Comparison of ENCODE assay signal across 16 cellular contexts in the genomic region with DNA sequence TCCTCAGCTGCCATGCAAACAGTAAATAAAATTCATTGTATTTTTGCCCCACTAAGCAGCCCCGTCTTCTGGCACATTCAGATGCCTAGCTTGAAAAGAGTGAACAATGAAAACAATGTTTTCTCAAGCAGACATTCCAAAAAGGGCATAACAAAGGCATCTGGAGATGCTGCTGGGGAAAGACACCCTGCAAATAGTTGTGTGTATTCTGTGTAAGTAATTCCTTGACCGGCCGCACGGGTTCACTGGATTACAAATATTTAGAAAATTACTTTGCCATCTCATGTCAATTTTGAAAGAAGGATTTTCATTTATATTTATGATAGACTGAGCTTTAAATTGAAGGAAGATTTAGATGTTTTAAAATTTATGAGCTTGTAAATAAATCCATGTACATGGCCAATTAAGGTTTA.
DNase-seq lines count a peak whose midpoint lies in the region; ATAC-seq and TF ChIP-seq lines count a peak whose summit lies in the region.
"Had no signal": no experiment of that assay in that cellular context is flagged by ENCODE, and none has a peak within 500 bp of the region (broad histone marks: within the 10 kb centered on the region; RNA-seq: fewer than 3 reads in every experiment).

No MANE protein-coding gene starts in this region.

- ATAC-seq in CD4-positive, alpha-beta T cell (ENCODE audit: poor library complexity), result no peak
- no peak for ATAC-seq in GM18498 (IDR thresholded peaks at IDR 0.05; ENCODE audit: unreplicated experiment)
- ATAC-seq: activated naive CD4-positive, alpha-beta T cell treated with anti-CD3 and anti-CD28 coated beads, Interleukin-2, amount 50 U/mL, for 72 hours; GM12878 had no signal

- no peak for TF ChIP-seq CTCF in CD4-positive, alpha-beta T cell (IDR thresholded peaks at IDR 0.05)
- no peak for TF ChIP-seq CTCF in osteoblast (IDR thresholded peaks at IDR 0.05; ENCODE audit: extremely low read depth, low read depth, low read length)

- H3K23ac ChIP-seq in neuronal stem cell (ENCODE audit: low read depth, low read length, poor library complexity), result no peak overlapping the region

- CTCF ChIA-PET in CD4-positive, alpha-beta T cell (lab: Charles Lee), result interaction anchor here (1.0 to 1.2 kb wide), 2 partner anchors 12 to 81 kb away, joined by 3 to 5 read pairs; no protein-coding TSS in a partner anchor

- no peak overlapping the region for H2AK5ac ChIP-seq in neuronal stem cell (ENCODE audit: low read depth, low read length)

- no peak overlapping the region for H3K18ac ChIP-seq in neuronal stem cell (ENCODE audit: low read length)

- POLR2A ChIA-PET in CD4-positive, alpha-beta T cell (lab: Charles Lee), result no interaction called here

- H3K4ac ChIP-seq in neuronal stem cell (ENCODE audit: low read length), result no peak overlapping the region

- H3K79me1 ChIP-seq in neuronal stem cell (ENCODE audit: low read depth, low read length), result peaks cover 2% of the 10 kb centered on the region

- no peak overlapping the region for H4K8ac ChIP-seq in neuronal stem cell (ENCODE audit: low read depth, low read length)

- no peak overlapping the region for H3K4me2 ChIP-seq in neuronal stem cell (ENCODE audit: insufficient read depth, low read length, poor library complexity, severe bottlenecking)
- H3K4me2 ChIP-seq in osteoblast (ENCODE audit: insufficient read depth, low read length), result no peak overlapping the region

- intact Hi-C loops in CD4-positive, alpha-beta T cell (cut with DNase I, micrococcal nuclease), result loop anchor here in 1 of 2 experiments (2.0 kb wide), 1 partner anchor 75 kb away; no protein-coding TSS in a partner anchor

- no peak overlapping the region for H3K14ac ChIP-seq in neuronal stem cell (ENCODE audit: low read length)

- no peaks in the 10 kb centered on the region for H3K9me3 ChIP-seq in CD4-positive, alpha-beta T cell (ENCODE audit: control insufficient read depth, low read length)
- H3K9me3 ChIP-seq in SJSA1 (replicated peaks) (no peaks in the 10 kb centered on the region), neuronal stem cell (replicated peaks in 1 of 2; ENCODE audit: control insufficient read depth in 2 of 2, insufficient read depth in 1 of 2, low read depth in 1 of 2, low read length in 2 of 2) (no peaks in the 10 kb centered on the region), osteoblast (ENCODE audit: low read depth, low read length) (no peaks in the 10 kb centered on the region)
- H3K9me3 ChIP-seq: SJCRH30, upper lobe of left lung had no signal

- WGBS in neuronal stem cell (ENCODE audit: extremely low coverage in 2 of 2, insufficient read length in 2 of 2, insufficient replicate concordance in 1 of 2), 2 donors, result no CpG with 5 or more reads among the region's 4 CpGs

- no peak overlapping the region for H3K4me3 Mint-ChIP-seq in CD4-positive, alpha-beta T cell

- peaks cover 52% of the 10 kb centered on the region for H3K4me1 ChIP-seq in SJSA1 (replicated peaks)
- H3K4me1 ChIP-seq in neuronal stem cell (ENCODE audit: control insufficient read depth in 2 of 2, insufficient read depth in 1 of 2, low read depth in 1 of 2, low read length in 2 of 2), result peaks cover 24 to 54% of the 10 kb centered on the region in 2 donors
- peaks cover 29% of the 10 kb centered on the region for H3K4me1 ChIP-seq in osteoblast (ENCODE audit: insufficient read depth, low read length)

- no peak for DNase-seq in CD4-positive, alpha-beta T cell
- DNase-seq in SJSA1 (ENCODE audit: low read depth in 1 of 2, low spot score in 2 of 2) (peak; percentile 54 to 58), globus pallidus (ENCODE audit: low spot score) (peak; percentile 65), neuronal stem cell (ENCODE audit: low spot score) (peak; percentile 70), osteoblast (ENCODE audit: insufficient read length, low spot score, missing footprints) (no peak), NCI-H82 treated with DMSO at 0.1 percent for 48 hours (lab: John Stamatoyannopoulos, UW; ENCODE audit: unreplicated experiment) (no peak), middle frontal gyrus (ENCODE audit: extremely low spot score, low spot score) (no peak)
- DNase-seq: DMS79; NCI-H2081; stimulated activated CD8-positive, alpha-beta memory T cell treated with anti-CD3 and anti-CD28 coated beads, Interleukin-4, amount 100 ng/mL, for 48 hours; upper lobe of left lung had no signal

- no peaks in the 10 kb centered on the region for H3K27me3 ChIP-seq in CD4-positive, alpha-beta T cell (ENCODE audit: control insufficient read depth, insufficient read depth, low read length)
- H3K27me3 ChIP-seq in SJSA1 (replicated peaks) (no peaks in the 10 kb centered on the region), neuronal stem cell (ENCODE audit: control insufficient read depth in 3 of 3, insufficient read depth in 3 of 3, low read depth in 1 of 3, low read length in 3 of 3) (no peaks in the 10 kb centered on the region), osteoblast (ENCODE audit: insufficient read depth, low read length) (no peaks in the 10 kb centered on the region)
- H3K27me3 ChIP-seq: SJCRH30, upper lobe of left lung had no signal

- H2BK5ac ChIP-seq in neuronal stem cell (ENCODE audit: low read length), result no peak overlapping the region

- H4K91ac ChIP-seq in neuronal stem cell (ENCODE audit: low read depth, low read length, poor library complexity), result no peak overlapping the region

- no peaks in the 10 kb centered on the region for H3K27me3 Mint-ChIP-seq in CD4-positive, alpha-beta T cell

- no peak overlapping the region for H3K27ac ChIP-seq in CD4-positive, alpha-beta T cell (ENCODE audit: low read depth, low read length)
- H3K27ac ChIP-seq in SJSA1 (peak overlapping the region; percentile 17), neuronal stem cell (replicated peaks; ENCODE audit: low read length) (no peak overlapping the region), osteoblast (ENCODE audit: low read depth, low read length) (no peak overlapping the region)
- H3K27ac ChIP-seq: SJCRH30 had no signal

- peaks cover 24% of the 10 kb centered on the region for H3K36me3 Mint-ChIP-seq in CD4-positive, alpha-beta T cell (ENCODE audit: low read depth)

- no peak overlapping the region for H2BK15ac ChIP-seq in neuronal stem cell (ENCODE audit: low read length)

- H3K27ac Mint-ChIP-seq in CD4-positive, alpha-beta T cell, result peak overlapping the region; percentile 69
- H3K27ac Mint-ChIP-seq: activated naive CD4-positive, alpha-beta T cell treated with anti-CD3 and anti-CD28 coated beads, Interleukin-2, amount 50 U/mL, for 72 hours had no signal

- H3K79me2 ChIP-seq in osteoblast (ENCODE audit: insufficient read depth, low read length), result peaks cover 27% of the 10 kb centered on the region

- no peaks in the 10 kb centered on the region for H3K9me3 Mint-ChIP-seq in CD4-positive, alpha-beta T cell
- H3K9me3 Mint-ChIP-seq: activated naive CD4-positive, alpha-beta T cell treated with anti-CD3 and anti-CD28 coated beads, Interleukin-2, amount 50 U/mL, for 72 hours had no signal

- H3K9ac ChIP-seq in neuronal stem cell (ENCODE audit: low read depth, low read length, poor library complexity), result no peak overlapping the region

- H2BK120ac ChIP-seq in neuronal stem cell (ENCODE audit: low read depth, low read length), result no peak overlapping the region

- H3K36me3 ChIP-seq in SJSA1 (no peaks in the 10 kb centered on the region), neuronal stem cell (replicated peaks in 1 of 2; ENCODE audit: control insufficient read depth in 2 of 2, insufficient read depth in 2 of 2, low read length in 2 of 2) (peaks cover 0 to 41% of the 10 kb centered on the region in 2 donors), osteoblast (ENCODE audit: insufficient read depth, low read length) (peaks cover 3% of the 10 kb centered on the region)
- H3K36me3 ChIP-seq: SJCRH30, upper lobe of left lung had no signal

- no peak overlapping the region for H2BK12ac ChIP-seq in neuronal stem cell (ENCODE audit: low read length)

- H3K4me3 ChIP-seq in SJSA1 (no peak overlapping the region), neuronal stem cell (ENCODE audit: low read length in 2 of 2) (no peak overlapping the region), osteoblast (ENCODE audit: insufficient read depth, low read length) (no peak overlapping the region)
- H3K4me3 ChIP-seq: GM12878, lung, SJCRH30, upper lobe of left lung had no signal

- peaks cover 4% of the 10 kb centered on the region for H4K20me1 ChIP-seq in osteoblast (ENCODE audit: insufficient read depth, low read length)

- H2AFZ ChIP-seq in neuronal stem cell (ENCODE audit: low read length) (no peak overlapping the region), osteoblast (ENCODE audit: low read length) (no peak overlapping the region)

- H3K4me1 Mint-ChIP-seq in CD4-positive, alpha-beta T cell (ENCODE audit: low read depth), result peaks cover 74% of the 10 kb centered on the region

Comparison
In these comparisons a context has a peak if more than half of its experiments do, and no peak if none do; other contexts are left out.
1. DNase-seq: peak in SJSA1 (2 of 2), globus pallidus (single experiment) and neuronal stem cell (single experiment); none in CD4-positive, alpha-beta T cell (0 of 10), osteoblast (single experiment), NCI-H82 treated with DMSO at 0.1 percent for 48 hours (single experiment) and middle frontal gyrus (single experiment).